ENCODE assay signal across 8 cellular contexts in the genomic region with DNA sequence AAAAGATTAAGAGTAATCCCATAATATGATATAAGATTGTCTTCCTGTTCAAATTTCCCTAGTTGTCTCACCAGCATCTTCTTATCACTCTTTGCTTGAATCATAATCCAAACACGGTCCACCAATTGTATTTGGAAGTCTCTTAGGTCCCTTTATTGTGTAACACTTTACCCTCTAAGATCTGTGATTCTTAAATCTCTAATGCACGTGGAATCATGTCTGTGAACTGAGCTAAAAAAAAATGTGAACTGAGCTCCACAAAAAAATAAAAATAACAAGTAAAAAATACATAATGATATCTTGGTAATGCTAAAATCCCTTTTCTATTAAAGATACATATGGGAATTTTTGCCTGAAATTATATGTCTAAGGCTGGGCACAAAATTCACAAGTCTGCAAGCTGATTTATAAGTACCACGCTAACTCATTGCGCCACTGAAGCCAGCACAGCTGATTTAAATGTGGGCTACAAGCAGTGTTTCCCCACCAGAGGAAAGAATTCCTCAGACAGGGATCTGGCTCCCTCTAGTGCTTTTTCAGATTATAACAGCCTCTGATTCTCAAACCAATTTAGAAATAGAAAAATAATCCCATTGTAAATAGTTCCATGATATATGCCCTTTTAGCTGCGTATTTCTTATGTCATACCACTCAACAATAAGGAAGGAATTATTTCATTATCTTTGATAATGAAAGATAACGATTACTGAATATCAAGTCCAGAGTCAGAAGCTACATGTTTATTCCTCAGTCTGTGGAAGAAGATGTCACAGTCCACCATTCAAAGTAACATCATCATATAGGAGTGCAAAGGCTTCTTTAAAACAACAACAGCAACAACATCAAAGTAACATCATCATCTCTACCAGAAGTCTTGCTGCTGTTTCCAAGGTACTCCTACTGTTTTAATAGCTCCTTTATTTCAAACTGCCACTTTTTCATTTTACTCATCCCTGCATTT. TPM values are rescaled to one million over a fixed set of nuclear protein-coding genes. Genes with fewer than 3 reads are reported as not detected.
DNase-seq lines count a peak whose midpoint lies in the region; ATAC-seq and TF ChIP-seq lines count a peak whose summit lies in the region.

No MANE protein-coding gene starts in this region.

- TF ChIP-seq EP300 in esophagus muscularis mucosa (IDR thresholded peaks at IDR 0.05), result no peak

- no peaks in the 10 kb centered on the region for H3K36me3 Mint-ChIP-seq in natural killer cell

- no peak overlapping the region for H3K4me3 Mint-ChIP-seq in natural killer cell

- 12% methylated on average over 6 of the region's 6 CpGs for WGBS in esophagus muscularis mucosa

- H3K9me3 ChIP-seq in esophagus muscularis mucosa, result no peaks in the 10 kb centered on the region

- H3K36me3 ChIP-seq in esophagus muscularis mucosa, result no peaks in the 10 kb centered on the region

- intact Hi-C loops in esophagus muscularis mucosa (cut with DNase I), result no loop called here
- intact Hi-C loops in natural killer cell (cut with micrococcal nuclease), result loop anchor here (1.0 kb wide), 1 partner anchor 1642 kb away; no protein-coding TSS in a partner anchor

- H3K27ac ChIP-seq in esophagus muscularis mucosa (replicated peaks in 1 of 4), result no peak overlapping the region

- no peaks in the 10 kb centered on the region for H3K27me3 ChIP-seq in esophagus muscularis mucosa

- H3K4me3 ChIP-seq in WI38 (ENCODE audit: low read depth, low read length) (no peak overlapping the region), esophagus muscularis mucosa (no peak overlapping the region)

- no peaks in the 10 kb centered on the region for H3K4me1 ChIP-seq in esophagus muscularis mucosa

- H3K27me3 Mint-ChIP-seq in natural killer cell (ENCODE audit: low read depth in 2 of 2), result no peaks in the 10 kb centered on the region

- H3K27ac Mint-ChIP-seq in natural killer cell, result no peak overlapping the region

- ATAC-seq in GM19043 (IDR thresholded peaks at IDR 0.05; ENCODE audit: low read depth, unreplicated experiment) (peak; percentile 64), HG03342 (IDR thresholded peaks at IDR 0.05; ENCODE audit: unreplicated experiment) (peak; percentile 91), natural killer cell (peak; percentile 66 to 85 (median 78)), HG02571 (IDR thresholded peaks at IDR 0.05; ENCODE audit: unreplicated experiment) (no peak)

- no peaks in the 10 kb centered on the region for H3K9me3 Mint-ChIP-seq in natural killer cell

- in situ Hi-C loops in Caki2 (cut with HindIII; ENCODE audit: low pct_unique_long_range_greater_than_20kb, low sequenced_read_pairs), result no loop called here

- H3K4me1 Mint-ChIP-seq in natural killer cell, result no peaks in the 10 kb centered on the region

- peak; percentile 66 for TF ChIP-seq CTCF in WI38 (IDR thresholded peaks at IDR 0.05; ENCODE audit: low read depth, low read length)
- peak; percentile 79 to 91 (median 80) for TF ChIP-seq CTCF in esophagus muscularis mucosa (IDR thresholded peaks at IDR 0.05)
- peak; percentile 86 for TF ChIP-seq CTCF in natural killer cell (IDR thresholded peaks at IDR 0.05)

- no peak for TF ChIP-seq POLR2A in esophagus muscularis mucosa (IDR thresholded peaks at IDR 0.05; ENCODE audit: low read depth)

- DNase-seq in Caki2 (ENCODE audit: low read depth) (peak; percentile 41), NCI-H2227 treated with DMSO at 0.1 percent for 48 hours (lab: John Stamatoyannopoulos, UW) (peak; percentile 90), esophagus muscularis mucosa (ENCODE audit: extremely low spot score) (no peak), natural killer cell (no peak)

RNA-seq across cellular contexts. Expression of a gene that starts 22.9 kb away (rescaled TPM):
- 7.6 and 11.0 TPM in 2 replicates for total RNA-seq in Caki2 (2014; rRNA removed; shearing (Covaris generic); ENCODE audit: low replicate concordance)
- 1 to 10 TPM; 3.3 to 8.3 (median 5.0) TPM for total RNA-seq in esophagus muscularis mucosa
- 10 to 100 TPM in 2 of 3 donors, 1 to 10 TPM in 1; 5.6 to 12.4 (median 10.9) TPM for total RNA-seq in natural killer cell

RNA-seq across cellular contexts. Expression of a gene that starts 50.7 kb away (rescaled TPM):
- total RNA-seq in Caki2 (2014; rRNA removed; shearing (Covaris generic); ENCODE audit: low replicate concordance), result 10.8 and 23.6 TPM in 2 replicates
- total RNA-seq in esophagus muscularis mucosa (10 to 100 TPM in 2 of 4 donors, 1 to 10 TPM in 2; 8.3 to 12.0 (median 10.1) TPM), natural killer cell (10 to 100 TPM; 19.5 to 32.8 (median 23.0) TPM)

Comparison
In these comparisons a context has a peak if more than half of its experiments do, and no peak if none do; other contexts are left out.
1. DNase-seq: peak in Caki2 (single experiment) and NCI-H2227 treated with DMSO at 0.1 percent for 48 hours (single experiment); none in esophagus muscularis mucosa (single experiment) and natural killer cell (single experiment).
2. Peak in every context shown above with its lines, with median percentiles within 50 percentile points of each other: CTCF ChIP-seq.